In the genomic region with DNA sequence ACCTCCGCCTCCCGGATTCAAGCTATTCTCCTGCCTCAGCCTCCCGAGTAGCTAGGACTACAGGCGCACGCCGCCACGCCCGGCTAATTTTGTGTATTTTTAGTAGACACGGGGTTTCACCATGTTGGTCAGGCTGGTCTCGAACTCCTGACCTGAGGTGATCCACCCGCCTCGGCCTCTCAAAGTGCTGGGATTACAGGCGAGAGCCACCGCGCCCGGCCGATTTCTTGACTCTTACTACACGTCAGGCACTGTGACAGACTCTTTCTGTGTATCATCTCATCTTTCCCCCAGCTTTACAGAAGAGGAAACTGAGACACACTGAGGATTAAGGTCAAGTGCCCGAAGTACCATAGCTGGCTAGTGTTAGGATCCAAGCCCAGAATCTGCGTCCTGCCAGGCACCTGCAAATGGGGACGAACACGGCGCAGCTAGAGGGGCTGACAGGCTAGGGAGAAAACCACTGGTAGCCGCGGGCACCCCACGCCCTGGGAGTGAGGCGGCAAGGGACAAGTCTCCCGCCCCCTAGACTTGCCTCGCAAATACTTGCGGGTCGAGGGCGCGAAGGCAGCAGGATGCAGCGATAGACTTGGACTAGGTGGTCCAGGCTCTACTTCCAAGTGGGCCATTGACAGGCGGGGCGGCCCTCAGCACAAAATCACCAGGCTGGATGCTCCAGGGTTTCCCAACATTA, we compare ENCODE assay signal across 8 cellular contexts. TPM values are rescaled to one million over a fixed set of nuclear protein-coding genes. Genes with fewer than 3 reads are reported as not detected.
DNase-seq lines count a peak whose midpoint lies in the region; ATAC-seq, FAIRE-seq and TF ChIP-seq lines count a peak whose summit lies in the region.

No MANE protein-coding gene starts in this region.

- H3K27me3 Mint-ChIP-seq in memory B cell, result no peaks in the 10 kb centered on the region

- CTCF ChIA-PET in K562 (lab: Yijun Ruan, JAX; ENCODE audit: low intra/inter-chr PET ratio), result interaction anchor here (0.7 kb wide), 1 partner anchor 262 kb away, joined by 3 read pairs; the partner anchor contains the start of gene TOMM6

- H3K4me1 ChIP-seq in K562 (replicated peaks in 1 of 2; ENCODE audit: control insufficient read depth in 2 of 2, insufficient read depth in 2 of 2, low read length in 2 of 2), result peaks cover 48 to 50% of the 10 kb centered on the region in 2 experiments
- H3K4me1 ChIP-seq in upper lobe of right lung, result peaks cover 65% of the 10 kb centered on the region

- H3K9ac ChIP-seq in K562 (ENCODE audit: insufficient read depth in 1 of 2, low read depth in 2 of 2, low read length in 2 of 2), result peak overlapping the region; percentile 7 to 97; a peak in 2 of 4 replicates

- peak overlapping the region; percentile 97 for H3K4me3 Mint-ChIP-seq in memory B cell

- TF ChIP-seq RAD21 in K562 (CRISPR knock-in tag; conservative IDR thresholded peaks at IDR 0.05 in 1 of 2, IDR thresholded peaks at IDR 0.05 in 1 of 2), result no peak

- BruUV-seq in K562 (replicated peaks; lab: Mats Ljungman, UMichigan), result no TSS peak

- H3K27me3 ChIP-seq in K562 (ENCODE audit: control insufficient read depth in 2 of 2, insufficient read depth in 2 of 2, low read length in 2 of 2) (no peaks in the 10 kb centered on the region), upper lobe of right lung (no peaks in the 10 kb centered on the region)

- H3K4me1 Mint-ChIP-seq in memory B cell, result peaks cover 39% of the 10 kb centered on the region

- H3K36me3 ChIP-seq in K562 (ENCODE audit: control insufficient read depth, insufficient read depth, low read length), result peaks cover 29% of the 10 kb centered on the region
- H3K36me3 ChIP-seq in upper lobe of right lung, result peaks cover 26% of the 10 kb centered on the region

- H3K4me2 ChIP-seq in K562 (ENCODE audit: insufficient read depth, low read length), result peak overlapping the region; percentile 92

- POLR2A ChIA-PET in K562 (lab: Yijun Ruan, JAX), result interaction anchor here (0.6 to 4.3 kb wide), 14 partner anchors 8 to 298 kb away, joined by 3 to 27 read pairs (median 4); partner anchors contain the start of genes BYSL, MED20 and TOMM6

- H3K27ac ChIP-seq in K562 (ENCODE audit: extremely low read depth, low read depth, low read length), result peak overlapping the region; percentile 98
- H3K27ac ChIP-seq in upper lobe of right lung, result peak overlapping the region; percentile 96

- TF ChIP-seq CTCF in K562 (IDR thresholded peaks at IDR 0.05 in 2 of 3, conservative IDR thresholded peaks at IDR 0.05 in 1 of 3; ENCODE audit: insufficient read depth in 2 of 3, low read depth in 1 of 3, low read length in 3 of 3), result no peak
- TF ChIP-seq CTCF in upper lobe of right lung (IDR thresholded peaks at IDR 0.05), result no peak

- H4K20me1 ChIP-seq in K562 (replicated peaks; ENCODE audit: control insufficient read depth, insufficient read depth, low read length), result no peaks in the 10 kb centered on the region

- WGBS in K562 (ENCODE audit: insufficient coverage, low coverage, missing lambda C conversion rate), result 76% methylated on average over 31 of the region's 36 CpGs

- intact Hi-C loops in K562 (cut with micrococcal nuclease), result loop anchor here (10.0 kb wide), 1 partner anchor 344 kb away; no protein-coding TSS in a partner anchor
- intact Hi-C loops in upper lobe of right lung (cut with DNase I), result no loop called here

- H3K36me3 Mint-ChIP-seq in memory B cell, result peaks cover under 1% of the 10 kb centered on the region

- no peak for TF ChIP-seq POLR2A in K562 (conservative IDR thresholded peaks at IDR 0.05)

- H3K9me3 Mint-ChIP-seq in memory B cell, result no peaks in the 10 kb centered on the region

- H2AFZ ChIP-seq in K562 (ENCODE audit: low read depth, low read length), result peak overlapping the region; percentile 100

- peak overlapping the region; percentile 89 for H3K27ac Mint-ChIP-seq in memory B cell

- in situ Hi-C loops in K562 (cut with MboI), result loop anchor here (5.0 to 10.0 kb wide), 2 partner anchors 144 to 262 kb away; partner anchors contain the start of gene TOMM6

- TF ChIP-seq EP300 in K562 (IDR thresholded peaks at IDR 0.05; ENCODE audit: low read length), result no peak

- peaks cover 24% of the 10 kb centered on the region for H3K79me2 ChIP-seq in K562 (ENCODE audit: control insufficient read depth, insufficient read depth, low read length)

- no peak for ATAC-seq in K562
- ATAC-seq in memory B cell (ENCODE audit: low read depth), result no peak
- no peak for ATAC-seq in upper lobe of right lung
- no peak for ATAC-seq in GM21528 (IDR thresholded peaks at IDR 0.05; ENCODE audit: low FRiP score, unreplicated experiment)
- ATAC-seq in HG02981 (IDR thresholded peaks at IDR 0.05; ENCODE audit: unreplicated experiment), result no peak
- ATAC-seq in GM19328 (IDR thresholded peaks at IDR 0.05; ENCODE audit: unreplicated experiment), result no peak

- no peak for FAIRE-seq in K562 (lab: Jason Lieb, UNC)

- H3K4me3 ChIP-seq in K562 (peak overlapping the region; percentile 60), upper lobe of right lung (peak overlapping the region; percentile 87)

- H3K9me3 ChIP-seq in K562 (replicated peaks; ENCODE audit: control insufficient read depth, insufficient read depth, low read depth, low read length) (no peaks in the 10 kb centered on the region), upper lobe of right lung (no peaks in the 10 kb centered on the region)

- peak; percentile 34 for DNase-seq in stimulated activated CD4-positive, alpha-beta T cell treated with anti-CD3 and anti-CD28 coated beads, Interleukin-15, amount 100 ng/mL, for 24 hours
- DNase-seq in stimulated activated CD4-positive, alpha-beta T cell treated with anti-CD3 and anti-CD28 coated beads, Interleukin-2, amount 100 ng/mL, for 24 hours, result no peak
- DNase-seq in K562 (ENCODE audit: extremely low read depth in 1 of 4, low spot score in 3 of 4) (peak in 1 of 4 experiments; percentile 28), memory B cell (ENCODE audit: low spot score in 2 of 2) (no peak), upper lobe of right lung (peak; percentile 75)

- no peaks in the 10 kb centered on the region for H3K9me1 ChIP-seq in K562 (ENCODE audit: control insufficient read depth, insufficient read depth, low read length)

TF ChIP-seq in K562, 482 proteins besides CTCF, POLR2A, EP300 and RAD21 (continues in another document):
- TF ChIP-seq DNMT1 (IDR thresholded peaks at IDR 0.05) (no peak), STAT6 (CRISPR knock-in tag; IDR thresholded peaks at IDR 0.05) (no peak)
- TF ChIP-seq, protein P1, sequence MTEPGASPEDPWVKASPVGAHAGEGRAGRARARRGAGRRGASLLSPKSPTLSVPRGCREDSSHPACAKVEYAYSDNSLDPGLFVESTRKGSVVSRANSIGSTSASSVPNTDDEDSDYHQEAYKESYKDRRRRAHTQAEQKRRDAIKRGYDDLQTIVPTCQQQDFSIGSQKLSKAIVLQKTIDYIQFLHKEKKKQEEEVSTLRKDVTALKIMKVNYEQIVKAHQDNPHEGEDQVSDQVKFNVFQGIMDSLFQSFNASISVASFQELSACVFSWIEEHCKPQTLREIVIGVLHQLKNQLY (CRISPR knock-in tag; conservative IDR thresholded peaks at IDR 0.05), result no peak
- TF ChIP-seq, protein P2, sequence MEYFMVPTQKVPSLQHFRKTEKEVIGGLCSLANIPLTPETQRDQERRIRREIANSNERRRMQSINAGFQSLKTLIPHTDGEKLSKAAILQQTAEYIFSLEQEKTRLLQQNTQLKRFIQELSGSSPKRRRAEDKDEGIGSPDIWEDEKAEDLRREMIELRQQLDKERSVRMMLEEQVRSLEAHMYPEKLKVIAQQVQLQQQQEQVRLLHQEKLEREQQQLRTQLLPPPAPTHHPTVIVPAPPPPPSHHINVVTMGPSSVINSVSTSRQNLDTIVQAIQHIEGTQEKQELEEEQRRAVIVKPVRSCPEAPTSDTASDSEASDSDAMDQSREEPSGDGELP (CRISPR knock-in tag; IDR thresholded peaks at IDR 0.05; ENCODE audit: borderline replicate concordance), result 0 out of 2 replicates have a peak, but pooled peaks have one; percentile 15

RNA-seq across cellular contexts. Expression of gene TAF8, which starts 1.1 kb away (rescaled TPM):
- total RNA-seq in K562 (2011; cell fraction: chromatin; rRNA removed; ENCODE audit: low replicate concordance), result 128 and 137 TPM in 2 replicates
- total RNA-seq in K562 (2011; cell fraction: nucleolus; rRNA removed), result 89.7 and 95.9 TPM in 2 replicates
- 111 and 145 TPM in 2 replicates for total RNA-seq in K562 (2011; cell fraction: nucleoplasm; rRNA removed)
- total RNA-seq in K562 (2014; rRNA removed) (37.8 and 45.6 TPM in 2 replicates), K562 (2014; rRNA removed; fragmentation: Illumina TruSeq; extraction: Trizol) (41.0 and 43.8 TPM in 2 replicates), K562 (2015; rRNA removed; fragmentation: Illumina TruSeq; extraction: Trizol) (29.4 and 32.3 TPM in 2 replicates), K562 (2021) (49.1 and 51.4 TPM in 2 replicates), upper lobe of right lung (31.1 TPM)
- polyA plus RNA-seq in K562 (2011; rRNA removed) (52.8 and 57.2 TPM in 2 replicates), K562 (2014; fragmentation: Illumina TruSeq; extraction: Trizol) (49.2 and 52.6 TPM in 2 replicates), K562 (2014; fragmentation: Nextera tagmentation; extraction: Ambion mirVana) (10 to 100 TPM; 58.9 to 84.0 TPM), K562 (2014; rRNA removed) (57.1 and 60.3 TPM in 2 replicates)
- polyA plus RNA-seq in K562 (2011; cell fraction: cytosol; rRNA removed), result 58.0 and 76.8 TPM in 2 replicates
- 33.2 and 40.6 TPM in 2 replicates for polyA plus RNA-seq in K562 (2011; cell fraction: nucleus; rRNA removed)
- polyA plus RNA-seq in K562 (2012), result 24.5 and 33.6 TPM in 2 replicates
- polyA minus RNA-seq in K562 (2011; rRNA and poly(A)+ RNA removed), result 89.5 and 117 TPM in 2 replicates
- polyA minus RNA-seq in K562 (2011; cell fraction: cytosol; rRNA and poly(A)+ RNA removed), result 30.9 and 35.3 TPM in 2 replicates
- 37.0 and 60.9 TPM in 2 replicates for polyA minus RNA-seq in K562 (2011; cell fraction: nucleus; rRNA and poly(A)+ RNA removed)

Comparison
In these comparisons a context has a peak if more than half of its experiments do, and no peak if none do; other contexts are left out.
1. DNase-seq: peak in stimulated activated CD4-positive, alpha-beta T cell treated with anti-CD3 and anti-CD28 coated beads, Interleukin-15, amount 100 ng/mL, for 24 hours (single experiment) and upper lobe of right lung (single experiment); none in stimulated activated CD4-positive, alpha-beta T cell treated with anti-CD3 and anti-CD28 coated beads, Interleukin-2, amount 100 ng/mL, for 24 hours (0 of 2) and memory B cell (0 of 2).